22 cellular contexts compared by ENCODE assay signal in genomic region chr7:143415696-143416095, GRCh38. TPM values are rescaled to one million over a fixed set of nuclear protein-coding genes. Genes with fewer than 3 reads are reported as not detected.
DNase-seq lines count a peak whose midpoint lies in the region; ATAC-seq, FAIRE-seq and TF ChIP-seq lines count a peak whose summit lies in the region.
"Had no signal": no experiment of that assay in that cellular context is flagged by ENCODE, and none has a peak within 500 bp of the region (broad histone marks: within the 10 kb centered on the region; RNA-seq: fewer than 3 reads in every experiment).

No MANE protein-coding gene starts in this region.

- POLR2A ChIA-PET in H1 (lab: Charles Lee; ENCODE audit: partially characterized antibody): interaction anchor here (1.5 to 1.9 kb wide), 2 partner anchors 10 to 27 kb away, joined by 6 to 7 read pairs; no protein-coding TSS in a partner anchor

- DNase-seq in LHCN-M2 (ENCODE audit: low read depth): peak; percentile 50
- DNase-seq in H1 (ENCODE audit: low read depth in 1 of 2, low spot score in 2 of 2): no peak
- no peak for DNase-seq in mesenchymal stem cell
- no peak for DNase-seq in Right ventricle myocardium superior
- DNase-seq in activated naive CD4-positive, alpha-beta T cell treated with anti-CD3 and anti-CD28 coated beads, Interleukin-2, amount 50 U/mL, for 16 hours: no peak
- DNase-seq: activated CD4-positive, alpha-beta T cell treated with anti-CD3 and anti-CD28 coated beads, Interleukin-2, amount 10 ng/mL, durations not matched to agents 24 days and 14 days; activated CD8-positive, alpha-beta memory T cell treated with anti-CD3 and anti-CD28 coated beads, Interleukin-2, amount 50 U/mL, for 4 hours; activated gamma-delta T cell; amygdala; effector memory CD4-positive, alpha-beta T cell; NCI-H1930; small intestine; tibial artery had no signal

- no peak for TF ChIP-seq EP300 in H1 (IDR thresholded peaks at IDR 0.05; ENCODE audit: borderline replicate concordance in 1 of 2, low read depth in 2 of 2, low read length in 2 of 2)

- no peak overlapping the region for H3K56ac ChIP-seq in H1 (replicated peaks; ENCODE audit: insufficient read length, low read depth, low read length)

- no peak for TF ChIP-seq CTCF in H1 (IDR thresholded peaks at IDR 0.05; ENCODE audit: control extremely low read depth in 1 of 3, insufficient read depth in 1 of 3, low read depth in 1 of 3, low read length in 3 of 3)

- H3K4me3 ChIP-seq in ACC112 (ENCODE audit: low read depth, low read length) (peak overlapping the region; percentile 10; the same call in 1 of the 2 replicates), H1 (ENCODE audit: extremely low read depth in 1 of 4, insufficient read depth in 2 of 4, low read depth in 3 of 4, low read length in 4 of 4) (no peak overlapping the region), mesenchymal stem cell (ENCODE audit: insufficient read depth in 1 of 2, low read depth in 1 of 2, low read length in 2 of 2) (no peak overlapping the region)
- H3K4me3 ChIP-seq: tibial artery had no signal

- H3K9ac ChIP-seq in H1 (replicated peaks in 1 of 4; ENCODE audit: extremely low read depth in 1 of 4, low read depth in 3 of 4, low read length in 3 of 4) (no peak overlapping the region), mesenchymal stem cell (ENCODE audit: low read length) (peak overlapping the region; percentile 53)

- TF ChIP-seq RAD21 in H1 (IDR thresholded peaks at IDR 0.05 in 1 of 2, conservative IDR thresholded peaks at IDR 0.05 in 1 of 2; ENCODE audit: low read depth in 2 of 2, low read length in 2 of 2): no peak

- ATAC-seq in GM18873 (IDR thresholded peaks at IDR 0.05; ENCODE audit: low FRiP score, unreplicated experiment) (no peak), Right ventricle myocardium superior (ENCODE audit: poor library complexity) (no peak), GM21529 (IDR thresholded peaks at IDR 0.05; ENCODE audit: unreplicated experiment) (no peak)
- ATAC-seq: left lobe of liver; stimulated activated effector memory CD8-positive, alpha-beta T cell treated with anti-CD3 and anti-CD28 coated beads, Interleukin-12 subunit alpha, Interleukin-12 subunit beta, amount 100 ng/mL, for 72 hours had no signal

- CTCF ChIA-PET in H1 (lab: Charles Lee; ENCODE audit: partially characterized antibody): interaction anchor here (0.5 to 5.2 kb wide), 34 partner anchors 8 to 1238 kb away, joined by 3 to 65 read pairs (median 4); partner anchors contain the start of genes CLCN1, EPHA1 and OR6V1

- 85 to 100% methylated on average over 1 to 5 of the region's 5 CpGs for WGBS in H1 (ENCODE audit: extremely low coverage in 1 of 2, insufficient coverage in 1 of 2, insufficient read length in 1 of 2, insufficient replicate concordance in 2 of 2, low coverage in 1 of 2, low lambda C conversion rate in 2 of 2, missing lambda C conversion rate in 1 of 2), 2 experiments
- 93% methylated on average over 4 of the region's 5 CpGs for WGBS in mesenchymal stem cell

- H3K9me3 ChIP-seq in H1 (ENCODE audit: insufficient read depth in 2 of 2, low read depth in 1 of 2, low read length in 1 of 2) (peaks cover 0 to 5% of the 10 kb centered on the region in 2 experiments; a peak in 2 of 4 replicates), mesenchymal stem cell (ENCODE audit: control insufficient read depth, low read length) (no peaks in the 10 kb centered on the region)
- H3K9me3 ChIP-seq: tibial artery had no signal

- H3K4me1 ChIP-seq in ACC112 (ENCODE audit: control insufficient read depth, insufficient read depth, low read length, unreplicated experiment): peaks cover 23% of the 10 kb centered on the region
- H3K4me1 ChIP-seq in H1 (replicated peaks in 1 of 4; ENCODE audit: control insufficient read depth in 3 of 4, insufficient read depth in 4 of 4, low read length in 3 of 4): peaks cover 4 to 13% (median 7%) of the 10 kb centered on the region in 4 experiments; a peak in 6 of 7 replicates
- H3K4me1 ChIP-seq in mesenchymal stem cell (ENCODE audit: control insufficient read depth, insufficient read depth, low read depth, low read length): no peaks in the 10 kb centered on the region

- H2AFZ ChIP-seq in ACC112 (ENCODE audit: low read length, unreplicated experiment) (no peak overlapping the region), H1 (ENCODE audit: low read length) (no peak overlapping the region), mesenchymal stem cell (ENCODE audit: low read depth, low read length) (no peak overlapping the region)

- H3K27ac ChIP-seq in ACC112 (ENCODE audit: low read depth, low read length): peak overlapping the region; percentile 18; the same call in 1 of the 2 replicates
- H3K27ac ChIP-seq in H1 (ENCODE audit: low read depth, low read length): no peak overlapping the region
- no peak overlapping the region for H3K27ac ChIP-seq in mesenchymal stem cell (ENCODE audit: low read length, poor library complexity, severe bottlenecking)
- H3K27ac ChIP-seq: tibial artery had no signal

- H4K8ac ChIP-seq in H1 (ENCODE audit: extremely low read depth, insufficient read depth, low read length): no peak overlapping the region
- H4K8ac ChIP-seq in mesenchymal stem cell (ENCODE audit: low read length): no peak overlapping the region

- no peaks in the 10 kb centered on the region for H3K36me3 ChIP-seq in ACC112 (ENCODE audit: insufficient read depth, low read length)
- no peaks in the 10 kb centered on the region for H3K36me3 ChIP-seq in H1 (ENCODE audit: control insufficient read depth in 2 of 4, insufficient read depth in 4 of 4, low read length in 3 of 4)
- H3K36me3 ChIP-seq in mesenchymal stem cell (ENCODE audit: control insufficient read depth in 1 of 2, insufficient read depth in 2 of 2, low read depth in 1 of 2, low read length in 2 of 2): no peaks in the 10 kb centered on the region
- H3K36me3 ChIP-seq: tibial artery had no signal

- no peak overlapping the region for H3K4ac ChIP-seq in H1 (replicated peaks; ENCODE audit: insufficient read length, low read depth, low read length)
- no peak overlapping the region for H3K4ac ChIP-seq in mesenchymal stem cell (ENCODE audit: low read depth in 1 of 2, low read length in 2 of 2)

- H3K27me3 ChIP-seq in ACC112 (ENCODE audit: insufficient read depth, low read length) (no peaks in the 10 kb centered on the region), H1 (replicated peaks in 1 of 4; ENCODE audit: control insufficient read depth in 3 of 4, extremely low read depth in 1 of 4, insufficient read depth in 3 of 4, low read length in 3 of 4) (no peaks in the 10 kb centered on the region), mesenchymal stem cell (ENCODE audit: control insufficient read depth in 1 of 2, insufficient read depth in 1 of 2, low read length in 2 of 2) (peaks cover 0 to 31% of the 10 kb centered on the region in 2 experiments)
- H3K27me3 ChIP-seq: tibial artery had no signal

- H3K79me1 ChIP-seq in H1 (ENCODE audit: low read depth, low read length) (no peaks in the 10 kb centered on the region), mesenchymal stem cell (replicated peaks; ENCODE audit: low read length, poor library complexity, severe bottlenecking) (no peaks in the 10 kb centered on the region)

- H2BK120ac ChIP-seq in H1 (replicated peaks; ENCODE audit: low read depth, low read length) (peak overlapping the region; percentile 69), mesenchymal stem cell (ENCODE audit: low read depth, low read length) (no peak overlapping the region)

- H2BK20ac ChIP-seq in H1 (ENCODE audit: low read length): no peak overlapping the region

- no peak overlapping the region for H3K18ac ChIP-seq in H1 (ENCODE audit: extremely low read depth, low read length)
- no peak overlapping the region for H3K18ac ChIP-seq in mesenchymal stem cell (ENCODE audit: low read depth in 1 of 2, low read length in 2 of 2)

- no peak overlapping the region for H4K5ac ChIP-seq in H1 (ENCODE audit: insufficient read length, low read depth, low read length)

- H3K23ac ChIP-seq in H1 (ENCODE audit: insufficient read length) (no peak overlapping the region), mesenchymal stem cell (ENCODE audit: low read length in 2 of 2) (no peak overlapping the region)

- no peak overlapping the region for H2BK12ac ChIP-seq in H1 (ENCODE audit: low read depth, low read length)
- no peak overlapping the region for H2BK12ac ChIP-seq in mesenchymal stem cell (ENCODE audit: low read length in 2 of 2)

- no peaks in the 10 kb centered on the region for H4K20me1 ChIP-seq in H1 (replicated peaks in 1 of 2; ENCODE audit: control insufficient read depth in 1 of 2, insufficient read depth in 2 of 2, low read length in 2 of 2)

- TF ChIP-seq POLR2A in H1 (IDR thresholded peaks at IDR 0.05; ENCODE audit: control extremely low read depth in 1 of 2, low read depth in 2 of 2, low read length in 2 of 2): no peak

- H3K79me2 ChIP-seq in ACC112 (ENCODE audit: control insufficient read depth, insufficient read depth, low read length, unreplicated experiment): no peaks in the 10 kb centered on the region
- H3K79me2 ChIP-seq in H1 (ENCODE audit: control insufficient read depth in 1 of 2, insufficient read depth in 2 of 2, low read length in 2 of 2): no peaks in the 10 kb centered on the region

- no peak overlapping the region for H2AK5ac ChIP-seq in H1 (ENCODE audit: low read depth, low read length)
- no peak overlapping the region for H2AK5ac ChIP-seq in mesenchymal stem cell (ENCODE audit: low read length, severe bottlenecking)

- H3K14ac ChIP-seq in H1 (ENCODE audit: insufficient read length): no peak overlapping the region
- H3K14ac ChIP-seq in mesenchymal stem cell (ENCODE audit: low read length in 2 of 2): no peak overlapping the region

- H2BK15ac ChIP-seq in H1 (ENCODE audit: low read length) (no peak overlapping the region; the same call in 1 of the 2 replicates), mesenchymal stem cell (ENCODE audit: low read depth, poor library complexity, severe bottlenecking) (no peak overlapping the region)

- H3K4me2 ChIP-seq in H1 (ENCODE audit: insufficient read depth in 1 of 2, low read depth in 2 of 2, low read length in 2 of 2): no peak overlapping the region
- no peak overlapping the region for H3K4me2 ChIP-seq in mesenchymal stem cell (ENCODE audit: low read length, poor library complexity, severe bottlenecking)

- H2BK5ac ChIP-seq in H1 (ENCODE audit: low read depth, low read length) (no peak overlapping the region; the same call in 1 of the 2 replicates), mesenchymal stem cell (ENCODE audit: low read depth, low read length, poor library complexity, severe bottlenecking) (no peak overlapping the region)

- FAIRE-seq in H1 (lab: Jason Lieb, UNC): no peak
- FAIRE-seq: small intestine, TTC549 had no signal

- intact Hi-C loops in Right ventricle myocardium superior (cut with DNase I): loop anchor here (10.0 kb wide), 1 partner anchor 91 kb away; no protein-coding TSS in a partner anchor

- H3K23me2 ChIP-seq in H1 (ENCODE audit: low read depth, low read length): no peaks in the 10 kb centered on the region

- H4K91ac ChIP-seq in H1 (replicated peaks; ENCODE audit: insufficient read length, low read length): no peak overlapping the region
- H4K91ac ChIP-seq in mesenchymal stem cell (ENCODE audit: low read length): no peak overlapping the region

RNA-seq across cellular contexts. Expression of gene EPHA1, which starts 7.0 kb away (rescaled TPM):
- total RNA-seq in LHCN-M2 (2014; rRNA removed) (not detected in 2 replicates), Right ventricle myocardium superior (0.08 TPM)
- polyA plus RNA-seq in LHCN-M2 (2012): 1.00 TPM
- 133 and 139 TPM in 2 replicates for total RNA-seq in H1 (2021; fragmentation: NEBNext Ultra II Directional; extraction: Animal tissue kit (Norgen Biotek cat#: 25700))
- 86.5 and 113 TPM in 2 replicates for polyA plus RNA-seq in H1 (2011; rRNA removed)
- polyA plus RNA-seq in H1 (2011; cell fraction: cytosol; rRNA removed): 103 TPM
- polyA plus RNA-seq in H1 (2011; cell fraction: nucleus; rRNA removed): 324 TPM
- polyA plus RNA-seq in H1 (2012, experiment 1 of 2): 107 to 123 TPM (median 120 TPM) in 4 replicates
- polyA plus RNA-seq in H1 (2012, experiment 2 of 2): 106 TPM
- polyA plus RNA-seq in H1 (2013, experiment 1 of 2): 176 TPM
- 162 TPM for polyA plus RNA-seq in H1 (2013, experiment 2 of 2)
- 185 and 189 TPM in 2 replicates for polyA minus RNA-seq in H1 (2011; rRNA and poly(A)+ RNA removed)
- 79.6 TPM for polyA minus RNA-seq in H1 (2011; cell fraction: cytosol; rRNA and poly(A)+ RNA removed)
- 128 TPM for polyA minus RNA-seq in H1 (2011; cell fraction: nucleus; rRNA and poly(A)+ RNA removed)
- polyA plus RNA-seq in mesenchymal stem cell (2013, experiment 1 of 2): 0.10 TPM
- polyA plus RNA-seq in mesenchymal stem cell (2013, experiment 2 of 2): 0.03 TPM
- total RNA-seq: osteocyte had no signal

RNA-seq across cellular contexts. Expression of gene TAS2R60, which starts 27.6 kb away (rescaled TPM):
- total RNA-seq in LHCN-M2 (2014; rRNA removed) (not detected in 2 replicates), Right ventricle myocardium superior (not detected)
- not detected for polyA plus RNA-seq in LHCN-M2 (2012)
- 0.32 and 0.46 TPM in 2 replicates for total RNA-seq in H1 (2021; fragmentation: NEBNext Ultra II Directional; extraction: Animal tissue kit (Norgen Biotek cat#: 25700))
- polyA plus RNA-seq in H1 (2011; rRNA removed): 0.13 and 0.15 TPM in 2 replicates
- 0.14 TPM for polyA plus RNA-seq in H1 (2011; cell fraction: cytosol; rRNA removed)
- 0.37 TPM for polyA plus RNA-seq in H1 (2011; cell fraction: nucleus; rRNA removed)
- 0.20 TPM in 1 of 4 replicates, not detected in the others for polyA plus RNA-seq in H1 (2012, experiment 1 of 2)
- 0.29 TPM for polyA plus RNA-seq in H1 (2012, experiment 2 of 2)
- polyA plus RNA-seq in H1 (2013, experiment 1 of 2): 0.18 TPM
- not detected for polyA plus RNA-seq in H1 (2013, experiment 2 of 2)
- 1.6 and 2.6 TPM in 2 replicates for polyA minus RNA-seq in H1 (2011; rRNA and poly(A)+ RNA removed)
- polyA minus RNA-seq in H1 (2011; cell fraction: cytosol; rRNA and poly(A)+ RNA removed): not detected
- polyA minus RNA-seq in H1 (2011; cell fraction: nucleus; rRNA and poly(A)+ RNA removed): 6.1 TPM
- polyA plus RNA-seq in mesenchymal stem cell (2013, experiment 1 of 2): not detected
- polyA plus RNA-seq in mesenchymal stem cell (2013, experiment 2 of 2): not detected
- total RNA-seq: activated CD4-positive, alpha-beta T cell treated with anti-CD3 and anti-CD28 coated beads, Interleukin-2, amount 10 ng/mL, durations not matched to agents 24 days and 14 days; CD8-positive, alpha-beta T cell; cerebellum; osteocyte had no signal
- polyA plus RNA-seq: small intestine had no signal

RNA-seq across cellular contexts. Expression of gene ZYX, which starts 34.6 kb away (rescaled TPM):
- total RNA-seq in LHCN-M2 (2014; rRNA removed) (137 and 142 TPM in 2 replicates), Right ventricle myocardium superior (69.8 TPM)
- polyA plus RNA-seq in LHCN-M2 (2012): 522 TPM
- total RNA-seq in H1 (2021; fragmentation: NEBNext Ultra II Directional; extraction: Animal tissue kit (Norgen Biotek cat#: 25700)): 159 and 174 TPM in 2 replicates
- 40.6 and 77.9 TPM in 2 replicates for polyA plus RNA-seq in H1 (2011; rRNA removed)
- 25.7 TPM for polyA plus RNA-seq in H1 (2011; cell fraction: cytosol; rRNA removed)
- polyA plus RNA-seq in H1 (2011; cell fraction: nucleus; rRNA removed): 107 TPM
- polyA plus RNA-seq in H1 (2012, experiment 1 of 2): 138 to 177 TPM (median 171 TPM) in 4 replicates
- 172 TPM for polyA plus RNA-seq in H1 (2012, experiment 2 of 2)
- 166 TPM for polyA plus RNA-seq in H1 (2013, experiment 1 of 2)
- 163 TPM for polyA plus RNA-seq in H1 (2013, experiment 2 of 2)
- polyA minus RNA-seq in H1 (2011; rRNA and poly(A)+ RNA removed): 21.5 and 32.9 TPM in 2 replicates
- polyA minus RNA-seq in H1 (2011; cell fraction: cytosol; rRNA and poly(A)+ RNA removed): 70.7 TPM
- polyA minus RNA-seq in H1 (2011; cell fraction: nucleus; rRNA and poly(A)+ RNA removed): 64.8 TPM
- 317 TPM for polyA plus RNA-seq in mesenchymal stem cell (2013, experiment 1 of 2)
- 305 TPM for polyA plus RNA-seq in mesenchymal stem cell (2013, experiment 2 of 2)

RNA-seq across cellular contexts. Expression of gene FAM131B, which starts 53.2 kb away (rescaled TPM):
- total RNA-seq in LHCN-M2 (2014; rRNA removed) (1.1 and 1.5 TPM in 2 replicates), Right ventricle myocardium superior (0.59 TPM)
- polyA plus RNA-seq in LHCN-M2 (2012): 1.3 TPM
- total RNA-seq in H1 (2021; fragmentation: NEBNext Ultra II Directional; extraction: Animal tissue kit (Norgen Biotek cat#: 25700)): 35.5 and 38.2 TPM in 2 replicates
- 23.1 and 28.8 TPM in 2 replicates for polyA plus RNA-seq in H1 (2011; rRNA removed)
- polyA plus RNA-seq in H1 (2011; cell fraction: cytosol; rRNA removed): 27.9 TPM
- polyA plus RNA-seq in H1 (2011; cell fraction: nucleus; rRNA removed): 37.7 TPM
- 22.4 to 28.3 TPM (median 26.2 TPM) in 4 replicates for polyA plus RNA-seq in H1 (2012, experiment 1 of 2)
- 25.4 TPM for polyA plus RNA-seq in H1 (2012, experiment 2 of 2)
- 11.6 TPM for polyA plus RNA-seq in H1 (2013, experiment 1 of 2)
- polyA plus RNA-seq in H1 (2013, experiment 2 of 2): 12.8 TPM
- 51.2 and 57.7 TPM in 2 replicates for polyA minus RNA-seq in H1 (2011; rRNA and poly(A)+ RNA removed)
- 20.8 TPM for polyA minus RNA-seq in H1 (2011; cell fraction: cytosol; rRNA and poly(A)+ RNA removed)
- 25.5 TPM for polyA minus RNA-seq in H1 (2011; cell fraction: nucleus; rRNA and poly(A)+ RNA removed)
- polyA plus RNA-seq in mesenchymal stem cell (2013, experiment 1 of 2): 0.28 TPM
- polyA plus RNA-seq in mesenchymal stem cell (2013, experiment 2 of 2): 0.30 TPM

Comparison
In these comparisons a context has a peak if more than half of its experiments do, and no peak if none do; other contexts are left out.
1. RNA of gene EPHA1, which starts 7.0 kb away (total RNA-seq): 133 to 139 TPM in H1; 0.08 TPM in Right ventricle myocardium superior (single experiment) and not detected in LHCN-M2; every median in the first group is over 100 times any median in the second.